Comparison of ENCODE assay signal across 16 cellular contexts in the genomic region with DNA sequence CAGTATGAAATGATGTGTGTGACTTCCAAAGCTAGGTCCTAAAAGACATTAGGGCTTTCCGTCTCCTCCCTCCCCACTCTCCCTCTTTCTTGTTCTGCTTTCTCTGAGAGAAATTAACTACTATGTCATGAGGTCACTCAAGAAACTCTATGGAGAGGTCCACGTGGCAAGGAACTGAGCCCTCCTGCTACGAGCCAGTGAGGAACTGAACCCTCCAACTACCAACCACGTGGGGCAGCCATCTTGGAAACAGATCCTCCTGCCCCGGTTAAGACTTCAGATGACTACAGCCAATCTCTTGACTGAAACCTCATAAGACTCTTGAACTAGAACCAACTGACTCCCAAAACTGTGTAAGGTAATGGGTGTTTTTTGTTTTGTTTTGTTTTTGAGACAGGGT. TPM values are rescaled to one million over a fixed set of nuclear protein-coding genes. Genes with fewer than 3 reads are reported as not detected.
"Had no signal": no experiment of that assay in that cellular context is flagged by ENCODE, and none has a peak within 500 bp of the region (broad histone marks: within the 10 kb centered on the region; RNA-seq: fewer than 3 reads in every experiment).

No MANE protein-coding gene starts in this region.

- H3K27ac Mint-ChIP-seq: activated naive CD4-positive, alpha-beta T cell treated with anti-CD3 and anti-CD28 coated beads, Interleukin-2, amount 10 ng/mL, durations not matched to agents 7 days and 5 days; stimulated activated naive CD8-positive, alpha-beta T cell treated with anti-CD3 and anti-CD28 coated beads, Interleukin-15, amount 100 ng/mL, for 72 hours; WTC11 had no signal

- ATAC-seq: left ventricle myocardium superior; stimulated activated naive CD8-positive, alpha-beta T cell treated with anti-CD3 and anti-CD28 coated beads, Interleukin-15, amount 100 ng/mL, for 72 hours; WTC11 had no signal

- H3K4me2 ChIP-seq: hepatocyte had no signal

- DNase-seq: activated CD4-positive, alpha-beta T cell treated with anti-CD3 and anti-CD28 coated beads for 48 hours; activated naive CD4-positive, alpha-beta T cell treated with anti-CD3 and anti-CD28 coated beads, Interleukin-2, amount 10 ng/mL, durations not matched to agents 7 days and 5 days; central memory CD4-positive, alpha-beta T cell; cortex of kidney; effector memory CD4-positive, alpha-beta T cell; kidney; left ventricle myocardium superior; stimulated activated CD4-positive, alpha-beta T cell treated with anti-CD3 and anti-CD28 coated beads, Interleukin-4, amount 100 ng/mL, for 1 hour; stimulated activated naive CD8-positive, alpha-beta T cell treated with anti-CD3 and anti-CD28 coated beads, Interleukin-15, amount 100 ng/mL, for 72 hours; testis had no signal

- H3K4me3 Mint-ChIP-seq: activated naive CD4-positive, alpha-beta T cell treated with anti-CD3 and anti-CD28 coated beads, Interleukin-2, amount 10 ng/mL, durations not matched to agents 7 days and 5 days; neural crest cell; stimulated activated naive CD8-positive, alpha-beta T cell treated with anti-CD3 and anti-CD28 coated beads, Interleukin-15, amount 100 ng/mL, for 72 hours; WTC11 had no signal

- H3K27ac ChIP-seq: adrenal gland, epithelial cell of prostate, hepatocyte, testis had no signal

- H3K36me3 Mint-ChIP-seq: activated naive CD4-positive, alpha-beta T cell treated with anti-CD3 and anti-CD28 coated beads, Interleukin-2, amount 10 ng/mL, durations not matched to agents 7 days and 5 days; WTC11 had no signal

- H3K4me3 ChIP-seq: adrenal gland, hepatocyte, testis had no signal

- H3K4me1 ChIP-seq: testis had no signal

- H2AFZ ChIP-seq: hepatocyte had no signal

- H3K27me3 ChIP-seq: testis had no signal

- H3K36me3 ChIP-seq: adrenal gland had no signal

- H3K9me3 ChIP-seq: adrenal gland, testis had no signal

- H3K79me2 ChIP-seq: hepatocyte had no signal

- H3K9me3 Mint-ChIP-seq: activated naive CD4-positive, alpha-beta T cell treated with anti-CD3 and anti-CD28 coated beads, Interleukin-2, amount 10 ng/mL, durations not matched to agents 7 days and 5 days; neural crest cell; stimulated activated naive CD8-positive, alpha-beta T cell treated with anti-CD3 and anti-CD28 coated beads, Interleukin-15, amount 100 ng/mL, for 72 hours had no signal

RNA-seq across cellular contexts. Expression of a gene that starts 4.2 kb away (rescaled TPM):
- total RNA-seq: kidney, osteocyte had no signal
